12 cellular contexts compared by ENCODE assay signal in genomic region chr1:35047188-35047858, GRCh38. TPM values are rescaled to one million over a fixed set of nuclear protein-coding genes. Genes with fewer than 3 reads are reported as not detected.
DNase-seq lines count a peak whose midpoint lies in the region; ATAC-seq and TF ChIP-seq lines count a peak whose summit lies in the region.
"Had no signal": no experiment of that assay in that cellular context is flagged by ENCODE, and none has a peak within 500 bp of the region (broad histone marks: within the 10 kb centered on the region; RNA-seq: fewer than 3 reads in every experiment).

No MANE protein-coding gene starts in this region.

- peak; percentile 46 for ATAC-seq in PC-3
- ATAC-seq: activated CD4-positive, CD25-positive, alpha-beta regulatory T cell treated with anti-CD3 and anti-CD28 coated beads, Interleukin-2, amount 50 U/mL, for 24 hours; stimulated activated naive CD8-positive, alpha-beta T cell treated with anti-CD3 and anti-CD28 coated beads, Interleukin-15, amount 100 ng/mL, for 72 hours had no signal

- H3K4me3 ChIP-seq in PC-3 (ENCODE audit: low read length), result no peak overlapping the region
- no peak overlapping the region for H3K4me3 ChIP-seq in retinal pigment epithelial cell (ENCODE audit: low read length)

- POLR2A ChIA-PET in PC-3 (lab: Charles Lee; ENCODE audit: unreplicated experiment), result interaction anchor here (0.5 kb wide), 1 partner anchor 63 kb away, joined by 11 read pairs; no protein-coding TSS in a partner anchor

- no peaks in the 10 kb centered on the region for H4K20me1 ChIP-seq in PC-3 (ENCODE audit: low read length)

- H3K9me3 Mint-ChIP-seq in dendritic cell treated with granulocyte-macrophage colony-stimulating factor and Interleukin-4, amounts not matched to agents 40 ng/mL and 50 ng/mL, for 4 days, result no peaks in the 10 kb centered on the region
- H3K9me3 Mint-ChIP-seq: brain; stimulated activated naive CD8-positive, alpha-beta T cell treated with anti-CD3 and anti-CD28 coated beads, Interleukin-15, amount 100 ng/mL, for 72 hours had no signal

- H3K4me3 Mint-ChIP-seq in dendritic cell treated with granulocyte-macrophage colony-stimulating factor and Interleukin-4, amounts not matched to agents 40 ng/mL and 50 ng/mL, for 4 days, result no peak overlapping the region
- H3K4me3 Mint-ChIP-seq: brain; stimulated activated naive CD8-positive, alpha-beta T cell treated with anti-CD3 and anti-CD28 coated beads, Interleukin-15, amount 100 ng/mL, for 72 hours had no signal

- H3K9me2 ChIP-seq in PC-3 (replicated peaks; ENCODE audit: low read length), result no peaks in the 10 kb centered on the region

- H3K4me2 ChIP-seq in PC-3 (ENCODE audit: low read length), result peak overlapping the region; percentile 33; the same call in 1 of the 2 replicates

- no peaks in the 10 kb centered on the region for H3K36me3 ChIP-seq in PC-3 (ENCODE audit: low read depth, low read length)

- H3K27ac ChIP-seq in PC-3 (ENCODE audit: low read length), result no peak overlapping the region; the same call in 1 of the 2 replicates

- no peaks in the 10 kb centered on the region for H3K36me3 Mint-ChIP-seq in dendritic cell treated with granulocyte-macrophage colony-stimulating factor and Interleukin-4, amounts not matched to agents 40 ng/mL and 50 ng/mL, for 4 days (ENCODE audit: low read depth)
- H3K36me3 Mint-ChIP-seq: brain had no signal

- intact Hi-C loops in PC-3 (cut with micrococcal nuclease), result no loop called here
- intact Hi-C loops in dendritic cell treated with granulocyte-macrophage colony-stimulating factor and Interleukin-4, amounts not matched to agents 40 ng/mL and 50 ng/mL, for 4 days (cut with micrococcal nuclease), result no loop called here

- H3K4me1 Mint-ChIP-seq in dendritic cell treated with granulocyte-macrophage colony-stimulating factor and Interleukin-4, amounts not matched to agents 40 ng/mL and 50 ng/mL, for 4 days (ENCODE audit: low read depth), result peaks cover 8% of the 10 kb centered on the region
- H3K4me1 Mint-ChIP-seq: brain had no signal

- no TSS peak for BruUV-seq in PC-3 (replicated peaks; lab: Mats Ljungman, UMichigan)

- no peaks in the 10 kb centered on the region for H3K27me3 ChIP-seq in PC-3 (ENCODE audit: low read length)

- peaks cover 7% of the 10 kb centered on the region for H3K27me3 Mint-ChIP-seq in dendritic cell treated with granulocyte-macrophage colony-stimulating factor and Interleukin-4, amounts not matched to agents 40 ng/mL and 50 ng/mL, for 4 days

- H3K9ac ChIP-seq in PC-3 (ENCODE audit: low read length), result no peak overlapping the region

- no peaks in the 10 kb centered on the region for H3F3A ChIP-seq in PC-3 (ENCODE audit: low read length, unreplicated experiment)

- peaks cover 8% of the 10 kb centered on the region; the same call in 1 of the 2 replicates for H3K4me1 ChIP-seq in PC-3 (ENCODE audit: insufficient read depth, low read length)

- peak overlapping the region; percentile 52 for H2AFZ ChIP-seq in PC-3 (ENCODE audit: low read length)

- TF ChIP-seq CTCF in PC-3 (conservative IDR thresholded peaks at IDR 0.05; ENCODE audit: low read depth, low read length) (no peak), retinal pigment epithelial cell (conservative IDR thresholded peaks at IDR 0.05; ENCODE audit: low read depth, low read length) (no peak)

- H3K9me3 ChIP-seq in PC-3 (ENCODE audit: low read length), result no peaks in the 10 kb centered on the region

- H3K79me2 ChIP-seq in PC-3 (ENCODE audit: low read length), result no peaks in the 10 kb centered on the region

- peak; percentile 92 for DNase-seq in GM04504 (ENCODE audit: low read depth)
- peak; percentile 64 for DNase-seq in PC-3
- DNase-seq in retinal pigment epithelial cell (ENCODE audit: low read depth), result peak; percentile 57
- no peak for DNase-seq in NCI-H1092 (lab: John Stamatoyannopoulos, UW)
- DNase-seq in HuH-7.5 (ENCODE audit: low spot score), result no peak
- DNase-seq in NCI-H510A (lab: John Stamatoyannopoulos, UW), result no peak
- DNase-seq in NCI-H524 treated with DMSO at 0.1 percent for 48 hours (lab: John Stamatoyannopoulos, UW), result no peak
- DNase-seq: retina; stimulated activated naive CD8-positive, alpha-beta T cell treated with anti-CD3 and anti-CD28 coated beads, Interleukin-15, amount 100 ng/mL, for 72 hours had no signal

- CTCF ChIA-PET in PC-3 (lab: Charles Lee), result no interaction called here

- peak overlapping the region; percentile 9 for H3K27ac Mint-ChIP-seq in dendritic cell treated with granulocyte-macrophage colony-stimulating factor and Interleukin-4, amounts not matched to agents 40 ng/mL and 50 ng/mL, for 4 days
- H3K27ac Mint-ChIP-seq: brain had no signal

RNA-seq across cellular contexts. Expression of gene ZMYM6, which starts 15.6 kb away (rescaled TPM):
- 11.8 and 14.4 TPM in 2 replicates for total RNA-seq in PC-3 (2014; rRNA removed)

RNA-seq across cellular contexts. Expression of gene ZMYM1, which starts 31.9 kb away (rescaled TPM):
- 13.6 and 17.0 TPM in 2 replicates for total RNA-seq in PC-3 (2014; rRNA removed)

Comparison
In these comparisons a context has a peak if more than half of its experiments do, and no peak if none do; other contexts are left out.
1. DNase-seq: peak in GM04504 (single experiment), PC-3 (single experiment) and retinal pigment epithelial cell (single experiment); none in NCI-H1092 (single experiment), HuH-7.5 (single experiment), NCI-H510A (single experiment) and NCI-H524 treated with DMSO at 0.1 percent for 48 hours (single experiment).